10 cellular contexts compared by ENCODE assay signal in genomic region chr9:107638922-107639321, GRCh38.
A peak's percentile ranks its signal among the peaks of the same experiment; 100 is the strongest.
DNase-seq lines count a peak whose midpoint lies in the region; ATAC-seq lines count a peak whose summit lies in the region.
"Had no signal": no experiment of that assay in that cellular context is flagged by ENCODE, and none has a peak within 500 bp of the region (broad histone marks: within the 10 kb centered on the region; RNA-seq: fewer than 3 reads in every experiment).

No MANE protein-coding gene starts in this region.

- DNase-seq in DMS53 treated with DMSO at 0.1 percent for 48 hours (lab: John Stamatoyannopoulos, UW; ENCODE audit: unreplicated experiment) = peak; percentile 7
- DNase-seq in NCI-H82 (lab: John Stamatoyannopoulos, UW) = peak; percentile 95
- DNase-seq in fibroblast of gingiva (ENCODE audit: low read depth) = peak; percentile 90
- peak; percentile 41 for DNase-seq in pons (ENCODE audit: low spot score)
- DNase-seq in T1000 (lab: John Stamatoyannopoulos, UW) = no peak
- no peak for DNase-seq in SW 1271 (lab: John Stamatoyannopoulos, UW)
- DNase-seq: activated naive CD8-positive, alpha-beta T cell treated with anti-CD3 and anti-CD28 coated beads, Interleukin-2, amount 10 ng/mL, durations not matched to agents 7 days and 5 days had no signal

- ATAC-seq in HG03354 (IDR thresholded peaks at IDR 0.05; ENCODE audit: poor library complexity, severe bottlenecking, unreplicated experiment) (no peak), GM19035 (IDR thresholded peaks at IDR 0.05; ENCODE audit: unreplicated experiment) (no peak)
- ATAC-seq: HCT116 had no signal

Comparison
In these comparisons a context has a peak if more than half of its experiments do, and no peak if none do; other contexts are left out.
1. DNase-seq: peak in DMS53 treated with DMSO at 0.1 percent for 48 hours (single experiment), NCI-H82 (single experiment), fibroblast of gingiva (single experiment) and pons (single experiment); none in T1000 (single experiment) and SW 1271 (0 of 2).